Comparison of ENCODE assay signal across 6 cellular contexts in the genomic region with DNA sequence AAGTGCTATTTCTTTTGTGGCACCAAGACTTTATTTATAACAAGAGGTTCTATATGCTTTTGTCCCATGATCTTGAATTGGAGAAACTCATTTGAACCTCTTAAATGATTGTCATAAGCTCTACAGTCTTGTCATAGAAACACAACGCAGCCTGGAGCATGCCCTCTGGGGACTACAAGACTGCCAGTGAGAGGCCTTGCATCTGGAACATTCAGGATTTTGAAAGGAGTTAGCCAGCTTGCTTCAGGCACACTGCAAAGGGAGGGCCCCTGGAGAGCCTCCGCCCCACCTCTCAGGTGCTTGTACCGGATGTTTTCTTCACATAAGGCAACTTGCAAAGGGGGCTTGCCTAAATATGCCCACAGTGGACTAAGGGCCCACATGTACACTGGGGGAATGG.
"Had no signal": no experiment of that assay in that cellular context is flagged by ENCODE, and none has a peak within 500 bp of the region (broad histone marks: within the 10 kb centered on the region; RNA-seq: fewer than 3 reads in every experiment).

No MANE protein-coding gene starts in this region.

- H3K4me1 Mint-ChIP-seq: IgD-negative memory B cell had no signal

- DNase-seq: IMR-90, KBM-7 had no signal

- H3K9me3 Mint-ChIP-seq: IgD-negative memory B cell had no signal

- H3K27me3 Mint-ChIP-seq: IgD-negative memory B cell had no signal

- H3K4me3 ChIP-seq: K562 had no signal

- ATAC-seq: HepG2, K562 had no signal

- H3K27ac ChIP-seq: HL-60 had no signal

- H3K4me3 Mint-ChIP-seq: IgD-negative memory B cell had no signal

- H3K36me3 Mint-ChIP-seq: IgD-negative memory B cell had no signal
